In the genomic region with DNA sequence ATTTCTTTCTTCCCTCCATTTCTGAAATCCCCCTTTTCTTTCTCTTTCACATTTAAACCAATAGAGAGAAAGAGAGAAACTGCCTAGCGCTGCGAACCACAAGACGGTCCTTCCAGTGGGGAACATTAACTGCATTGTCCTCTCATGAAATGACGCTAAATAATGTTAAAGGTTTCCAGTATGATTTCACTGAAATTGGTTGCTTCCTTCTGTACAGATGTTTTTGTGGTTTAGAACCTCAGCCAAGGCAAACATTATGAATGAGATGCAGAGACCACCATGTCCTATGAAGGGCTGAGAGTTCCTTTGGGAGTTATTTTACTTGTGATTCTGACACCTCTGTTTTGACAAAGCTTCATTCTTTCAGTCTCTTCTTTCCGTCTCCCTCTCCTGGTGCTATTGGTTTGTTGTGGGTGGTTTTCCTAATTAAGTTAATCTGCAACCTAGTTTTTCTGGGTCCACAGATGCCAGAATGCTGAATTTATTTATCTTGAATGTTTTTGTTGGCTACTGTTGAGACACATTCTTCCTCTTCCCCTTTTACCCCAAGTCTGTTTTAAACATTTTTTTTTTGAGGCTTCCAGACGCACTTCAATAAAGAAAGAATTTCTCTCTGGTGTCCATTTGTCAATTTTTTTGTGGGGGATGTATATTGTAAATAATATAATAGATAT, we compare ENCODE assay signal across 10 cellular contexts. TPM values are rescaled to one million over a fixed set of nuclear protein-coding genes. Genes with fewer than 3 reads are reported as not detected.
DNase-seq lines count a peak whose midpoint lies in the region; FAIRE-seq and TF ChIP-seq lines count a peak whose summit lies in the region.
"Had no signal": no experiment of that assay in that cellular context is flagged by ENCODE, and none has a peak within 500 bp of the region (broad histone marks: within the 10 kb centered on the region; RNA-seq: fewer than 3 reads in every experiment).

No MANE protein-coding gene starts in this region.

- FAIRE-seq in GM19239 (lab: Jason Lieb, UNC): peak; percentile 23
- no peak for FAIRE-seq in urothelium cell line (lab: Jason Lieb, UNC)
- FAIRE-seq: bronchial epithelial cell had no signal

- no peak for TF ChIP-seq POLR2A in breast epithelium (IDR thresholded peaks at IDR 0.05)

- H3K27ac Mint-ChIP-seq in HFFc6: no peak overlapping the region

- H3K9me3 Mint-ChIP-seq in HFFc6: no peaks in the 10 kb centered on the region

- peaks cover 7 to 18% of the 10 kb centered on the region in 2 donors for H3K4me1 ChIP-seq in breast epithelium

- no peaks in the 10 kb centered on the region for H3K36me3 Mint-ChIP-seq in HFFc6 (ENCODE audit: low read depth)

- H3K36me3 ChIP-seq in breast epithelium (no peaks in the 10 kb centered on the region), kidney epithelial cell (ENCODE audit: control insufficient read depth, insufficient read depth, low read length) (no peaks in the 10 kb centered on the region)

- no peak for DNase-seq in GM19239 (ENCODE audit: insufficient read length, low spot score)
- no peak for DNase-seq in breast epithelium (ENCODE audit: low spot score in 2 of 2)
- DNase-seq in kidney epithelial cell (ENCODE audit: low read depth): peak; percentile 12
- DNase-seq in smooth muscle cell of the brain vasculature (ENCODE audit: low read depth, low spot score): peak; percentile 65
- no peak for DNase-seq in urothelium cell line (ENCODE audit: low spot score)
- DNase-seq in middle frontal gyrus (ENCODE audit: extremely low spot score, low spot score): no peak
- no peak for DNase-seq in HFFc6
- DNase-seq in NCI-H524 treated with DMSO at 0.1 percent for 48 hours (lab: John Stamatoyannopoulos, UW): no peak
- DNase-seq: activated CD4-positive, CD25-positive, alpha-beta regulatory T cell treated with anti-CD3 and anti-CD28 coated beads, Interleukin-2, amount 50 U/mL, for 72 hours had no signal

- H3K27ac ChIP-seq in breast epithelium: peak overlapping the region; percentile 64 to 86

- no peaks in the 10 kb centered on the region for H3K4me1 Mint-ChIP-seq in HFFc6 (ENCODE audit: low read depth)

- no peaks in the 10 kb centered on the region for H3K9me3 ChIP-seq in breast epithelium

- H3K4me3 Mint-ChIP-seq in HFFc6: no peak overlapping the region

- H3K27me3 ChIP-seq in breast epithelium: no peaks in the 10 kb centered on the region
- peaks cover 23% of the 10 kb centered on the region for H3K27me3 ChIP-seq in kidney epithelial cell (ENCODE audit: control insufficient read depth, insufficient read depth, low read length)

- intact Hi-C loops in breast epithelium (cut with DNase I; ENCODE audit: low total_unique reads): no loop called here

- peak overlapping the region in 2 of 3 donors; percentile 13 to 45 for H3K4me3 ChIP-seq in breast epithelium
- H3K4me3 ChIP-seq in kidney epithelial cell (ENCODE audit: low read depth, low read length): no peak overlapping the region

- no peak for TF ChIP-seq CTCF in breast epithelium (IDR thresholded peaks at IDR 0.05)
- no peak for TF ChIP-seq CTCF in kidney epithelial cell (IDR thresholded peaks at IDR 0.05; ENCODE audit: insufficient read depth, low read length, poor library complexity, severe bottlenecking)
- no peak for TF ChIP-seq CTCF in HFFc6 (IDR thresholded peaks at IDR 0.05)

- peaks cover 51% of the 10 kb centered on the region for H3K27me3 Mint-ChIP-seq in HFFc6 (ENCODE audit: insufficient read depth)

RNA-seq across cellular contexts. Expression of a gene that starts 52.0 kb away (rescaled TPM):
- total RNA-seq in breast epithelium (100 to 1,000 TPM; 236 to 358 (median 271) TPM), kidney epithelial cell (0.08 and 5.5 TPM in 2 replicates)
- total RNA-seq in HFFc6 (2021; fragmentation: NEBNext Ultra II Directional; extraction: Animal tissue kit (Norgen Biotek cat#: 25700)): not detected

Comparison
In these comparisons a context has a peak if more than half of its experiments do, and no peak if none do; other contexts are left out.
1. DNase-seq: peak in kidney epithelial cell (single experiment) and smooth muscle cell of the brain vasculature (single experiment); none in GM19239 (single experiment), breast epithelium (0 of 2), urothelium cell line (single experiment), middle frontal gyrus (single experiment), HFFc6 (single experiment) and NCI-H524 treated with DMSO at 0.1 percent for 48 hours (single experiment).
2. RNA of a gene that starts 52.0 kb away (total RNA-seq): 236 to 358 TPM in breast epithelium; 0.08 to 5.5 TPM in kidney epithelial cell and not detected in HFFc6; every median in the first group is over 10 times any median in the second.